ENCODE assay signal across 1 cellular context in the genomic region with DNA sequence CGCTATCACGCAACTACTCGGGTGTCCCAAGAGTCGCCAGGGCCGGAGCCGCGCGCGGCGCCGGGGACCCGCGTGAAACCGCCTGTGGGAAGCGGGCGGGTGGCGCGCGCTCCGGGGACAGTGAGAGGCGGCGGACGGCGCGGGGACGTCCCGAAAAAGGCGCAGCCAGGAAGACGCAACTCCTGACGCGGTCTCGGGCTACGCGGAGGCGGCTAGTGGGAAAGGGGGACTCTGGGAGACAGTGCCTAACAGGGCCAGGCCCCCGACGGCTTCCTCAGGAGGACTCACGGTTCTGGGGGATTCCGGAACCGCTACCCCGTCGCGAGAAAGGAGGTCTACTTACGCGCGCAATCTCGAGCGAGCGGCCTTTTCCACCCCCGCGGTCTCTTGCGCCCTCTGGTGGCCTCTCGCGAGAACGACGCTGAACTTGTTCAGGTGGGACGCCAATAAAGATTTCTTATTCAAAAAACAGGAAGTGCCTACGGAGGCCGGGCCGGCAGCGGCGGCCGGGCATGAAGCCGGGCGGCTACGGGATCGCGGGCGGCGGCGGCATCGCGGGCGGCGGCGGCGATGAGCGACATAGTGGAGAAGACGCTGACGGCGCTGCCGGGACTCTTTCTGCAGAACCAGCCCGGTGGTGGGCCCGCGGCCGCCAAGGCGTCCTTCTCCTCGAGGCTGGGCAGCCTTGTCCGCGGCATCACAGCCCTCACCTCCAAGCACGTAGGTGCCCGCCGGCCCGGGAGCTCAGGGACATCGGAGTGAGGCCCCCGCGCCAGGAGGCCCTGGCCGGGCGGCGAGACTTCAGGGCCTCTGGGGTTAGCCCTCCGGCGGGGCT.
TF ChIP-seq lines count a peak whose summit lies in the region.

A gene (plus strand): TSS at position 475 of the 835 bp plus-strand sequence. CDS start 96 bp downstream, at position 571.

TF ChIP-seq in HepG2, 621 proteins besides CTCF, POLR2A, EP300 and RAD21 (continued from another document and continues in another):
- TF ChIP-seq ZNF225 (CRISPR knock-in tag; IDR thresholded peaks at IDR 0.05) (peak; percentile 27; the same call in 1 of the 2 replicates), PTBP1 (IDR thresholded peaks at IDR 0.05; ENCODE audit: low read depth, low read length, poor library complexity, severe bottlenecking) (no peak), FOXO1 (CRISPR knock-in tag; IDR thresholded peaks at IDR 0.05) (peak; percentile 62), RFX3 (CRISPR knock-in tag; IDR thresholded peaks at IDR 0.05) (no peak), REPIN1 (CRISPR knock-in tag; IDR thresholded peaks at IDR 0.05; ENCODE audit: borderline replicate concordance, low read depth) (peak; percentile 47; the same call in 1 of the 2 replicates), MIXL1 (CRISPR knock-in tag; IDR thresholded peaks at IDR 0.05) (peak; percentile 54; the same call in 1 of the 2 replicates), ATF7 (IDR thresholded peaks at IDR 0.05) (no peak), ATF7 (CRISPR knock-in tag; IDR thresholded peaks at IDR 0.05) (no peak), HMGA1 (CRISPR knock-in tag; conservative IDR thresholded peaks at IDR 0.05) (no peak), SP1 (IDR thresholded peaks at IDR 0.05) (no peak), SP1 (CRISPR knock-in tag; IDR thresholded peaks at IDR 0.05) (peak; percentile 43; the same call in 1 of the 2 replicates), ZNF678 (CRISPR knock-in tag; IDR thresholded peaks at IDR 0.05) (no peak), XBP1 (CRISPR knock-in tag; IDR thresholded peaks at IDR 0.05) (no peak), SP140L (CRISPR knock-in tag; IDR thresholded peaks at IDR 0.05; ENCODE audit: borderline replicate concordance) (no peak), NBN (conservative IDR thresholded peaks at IDR 0.05) (no peak), ZNF207 (IDR thresholded peaks at IDR 0.05; ENCODE audit: borderline replicate concordance) (no peak), HES4 (CRISPR knock-in tag; IDR thresholded peaks at IDR 0.05; ENCODE audit: borderline replicate concordance) (peak; percentile 3; the same call in 1 of the 2 replicates), ZFP36L1 (CRISPR knock-in tag; IDR thresholded peaks at IDR 0.05) (no peak), TBL1XR1 (IDR thresholded peaks at IDR 0.05; ENCODE audit: borderline replicate concordance, low read length, partially characterized antibody) (no peak), ZNF33A (CRISPR knock-in tag; IDR thresholded peaks at IDR 0.05; ENCODE audit: borderline replicate concordance) (no peak), YEATS2 (CRISPR knock-in tag; IDR thresholded peaks at IDR 0.05; ENCODE audit: borderline replicate concordance) (peak; percentile 83; the same call in 1 of the 2 replicates), SNRNP70 (IDR thresholded peaks at IDR 0.05; ENCODE audit: low read depth, low read length) (no peak), ZNF652 (CRISPR knock-in tag; IDR thresholded peaks at IDR 0.05; ENCODE audit: borderline replicate concordance, low read depth) (no peak), JDP2 (CRISPR knock-in tag; IDR thresholded peaks at IDR 0.05; ENCODE audit: borderline replicate concordance) (no peak), ZNF530 (CRISPR knock-in tag; IDR thresholded peaks at IDR 0.05; ENCODE audit: low read depth) (no peak)
- TF ChIP-seq, protein P1, sequence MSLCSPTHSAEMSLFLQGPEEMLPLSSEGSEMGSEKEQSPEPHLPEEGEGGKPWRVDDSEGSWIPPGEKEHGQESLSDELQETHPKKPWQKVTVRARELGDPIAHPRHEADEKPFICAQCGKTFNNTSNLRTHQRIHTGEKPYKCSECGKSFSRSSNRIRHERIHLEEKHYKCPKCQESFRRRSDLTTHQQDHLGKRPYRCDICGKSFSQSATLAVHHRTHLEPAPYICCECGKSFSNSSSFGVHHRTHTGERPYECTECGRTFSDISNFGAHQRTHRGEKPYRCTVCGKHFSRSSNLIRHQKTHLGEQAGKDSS (CRISPR knock-in tag; IDR thresholded peaks at IDR 0.05; ENCODE audit: borderline replicate concordance, low read depth): no peak; the same call in 1 of the 2 replicates
- TF ChIP-seq, protein P2, sequence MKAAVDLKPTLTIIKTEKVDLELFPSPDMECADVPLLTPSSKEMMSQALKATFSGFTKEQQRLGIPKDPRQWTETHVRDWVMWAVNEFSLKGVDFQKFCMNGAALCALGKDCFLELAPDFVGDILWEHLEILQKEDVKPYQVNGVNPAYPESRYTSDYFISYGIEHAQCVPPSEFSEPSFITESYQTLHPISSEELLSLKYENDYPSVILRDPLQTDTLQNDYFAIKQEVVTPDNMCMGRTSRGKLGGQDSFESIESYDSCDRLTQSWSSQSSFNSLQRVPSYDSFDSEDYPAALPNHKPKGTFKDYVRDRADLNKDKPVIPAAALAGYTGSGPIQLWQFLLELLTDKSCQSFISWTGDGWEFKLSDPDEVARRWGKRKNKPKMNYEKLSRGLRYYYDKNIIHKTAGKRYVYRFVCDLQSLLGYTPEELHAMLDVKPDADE (CRISPR knock-in tag; IDR thresholded peaks at IDR 0.05): no peak
- TF ChIP-seq, protein P3, sequence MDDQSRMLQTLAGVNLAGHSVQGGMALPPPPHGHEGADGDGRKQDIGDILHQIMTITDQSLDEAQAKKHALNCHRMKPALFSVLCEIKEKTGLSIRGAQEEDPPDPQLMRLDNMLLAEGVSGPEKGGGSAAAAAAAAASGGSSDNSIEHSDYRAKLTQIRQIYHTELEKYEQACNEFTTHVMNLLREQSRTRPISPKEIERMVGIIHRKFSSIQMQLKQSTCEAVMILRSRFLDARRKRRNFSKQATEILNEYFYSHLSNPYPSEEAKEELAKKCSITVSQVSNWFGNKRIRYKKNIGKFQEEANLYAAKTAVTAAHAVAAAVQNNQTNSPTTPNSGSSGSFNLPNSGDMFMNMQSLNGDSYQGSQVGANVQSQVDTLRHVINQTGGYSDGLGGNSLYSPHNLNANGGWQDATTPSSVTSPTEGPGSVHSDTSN (CRISPR knock-in tag; IDR thresholded peaks at IDR 0.05; ENCODE audit: borderline replicate concordance): no peak
- TF ChIP-seq, protein P4, sequence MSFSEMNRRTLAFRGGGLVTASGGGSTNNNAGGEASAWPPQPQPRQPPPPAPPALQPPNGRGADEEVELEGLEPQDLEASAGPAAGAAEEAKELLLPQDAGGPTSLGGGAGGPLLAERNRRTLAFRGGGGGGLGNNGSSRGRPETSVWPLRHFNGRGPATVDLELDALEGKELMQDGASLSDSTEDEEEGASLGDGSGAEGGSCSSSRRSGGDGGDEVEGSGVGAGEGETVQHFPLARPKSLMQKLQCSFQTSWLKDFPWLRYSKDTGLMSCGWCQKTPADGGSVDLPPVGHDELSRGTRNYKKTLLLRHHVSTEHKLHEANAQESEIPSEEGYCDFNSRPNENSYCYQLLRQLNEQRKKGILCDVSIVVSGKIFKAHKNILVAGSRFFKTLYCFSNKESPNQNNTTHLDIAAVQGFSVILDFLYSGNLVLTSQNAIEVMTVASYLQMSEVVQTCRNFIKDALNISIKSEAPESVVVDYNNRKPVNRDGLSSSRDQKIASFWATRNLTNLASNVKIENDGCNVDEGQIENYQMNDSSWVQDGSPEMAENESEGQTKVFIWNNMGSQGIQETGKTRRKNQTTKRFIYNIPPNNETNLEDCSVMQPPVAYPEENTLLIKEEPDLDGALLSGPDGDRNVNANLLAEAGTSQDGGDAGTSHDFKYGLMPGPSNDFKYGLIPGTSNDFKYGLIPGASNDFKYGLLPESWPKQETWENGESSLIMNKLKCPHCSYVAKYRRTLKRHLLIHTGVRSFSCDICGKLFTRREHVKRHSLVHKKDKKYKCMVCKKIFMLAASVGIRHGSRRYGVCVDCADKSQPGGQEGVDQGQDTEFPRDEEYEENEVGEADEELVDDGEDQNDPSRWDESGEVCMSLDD (CRISPR knock-in tag; IDR thresholded peaks at IDR 0.05; ENCODE audit: borderline replicate concordance): peak; percentile 51; the same call in 1 of the 2 replicates
- TF ChIP-seq, protein P5, sequence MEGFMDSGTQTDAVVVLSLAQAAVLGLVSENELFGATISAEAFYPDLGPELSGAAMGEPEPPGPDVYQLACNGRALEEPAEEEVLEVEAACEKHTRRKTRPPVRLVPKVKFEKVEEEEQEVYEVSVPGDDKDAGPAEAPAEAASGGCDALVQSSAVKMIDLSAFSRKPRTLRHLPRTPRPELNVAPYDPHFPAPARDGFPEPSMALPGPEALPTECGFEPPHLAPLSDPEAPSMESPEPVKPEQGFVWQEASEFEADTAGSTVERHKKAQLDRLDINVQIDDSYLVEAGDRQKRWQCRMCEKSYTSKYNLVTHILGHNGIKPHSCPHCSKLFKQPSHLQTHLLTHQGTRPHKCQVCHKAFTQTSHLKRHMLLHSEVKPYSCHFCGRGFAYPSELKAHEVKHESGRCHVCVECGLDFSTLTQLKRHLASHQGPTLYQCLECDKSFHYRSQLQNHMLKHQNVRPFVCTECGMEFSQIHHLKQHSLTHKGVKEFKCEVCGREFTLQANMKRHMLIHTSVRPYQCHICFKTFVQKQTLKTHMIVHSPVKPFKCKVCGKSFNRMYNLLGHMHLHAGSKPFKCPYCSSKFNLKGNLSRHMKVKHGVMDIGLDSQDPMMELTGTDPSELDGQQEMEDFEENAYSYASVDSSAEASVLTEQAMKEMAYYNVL (CRISPR knock-in tag; IDR thresholded peaks at IDR 0.05; ENCODE audit: borderline replicate concordance): no peak
- TF ChIP-seq, protein P6, sequence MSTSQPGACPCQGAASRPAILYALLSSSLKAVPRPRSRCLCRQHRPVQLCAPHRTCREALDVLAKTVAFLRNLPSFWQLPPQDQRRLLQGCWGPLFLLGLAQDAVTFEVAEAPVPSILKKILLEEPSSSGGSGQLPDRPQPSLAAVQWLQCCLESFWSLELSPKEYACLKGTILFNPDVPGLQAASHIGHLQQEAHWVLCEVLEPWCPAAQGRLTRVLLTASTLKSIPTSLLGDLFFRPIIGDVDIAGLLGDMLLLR (CRISPR knock-in tag; IDR thresholded peaks at IDR 0.05): 0 out of 2 replicates have a peak, but pooled peaks have one; percentile 14
- TF ChIP-seq, protein P7, sequence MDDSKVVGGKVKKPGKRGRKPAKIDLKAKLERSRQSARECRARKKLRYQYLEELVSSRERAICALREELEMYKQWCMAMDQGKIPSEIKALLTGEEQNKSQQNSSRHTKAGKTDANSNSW (CRISPR knock-in tag; IDR thresholded peaks at IDR 0.05; ENCODE audit: borderline replicate concordance): no peak; the same call in 1 of the 2 replicates
- TF ChIP-seq, protein P8, sequence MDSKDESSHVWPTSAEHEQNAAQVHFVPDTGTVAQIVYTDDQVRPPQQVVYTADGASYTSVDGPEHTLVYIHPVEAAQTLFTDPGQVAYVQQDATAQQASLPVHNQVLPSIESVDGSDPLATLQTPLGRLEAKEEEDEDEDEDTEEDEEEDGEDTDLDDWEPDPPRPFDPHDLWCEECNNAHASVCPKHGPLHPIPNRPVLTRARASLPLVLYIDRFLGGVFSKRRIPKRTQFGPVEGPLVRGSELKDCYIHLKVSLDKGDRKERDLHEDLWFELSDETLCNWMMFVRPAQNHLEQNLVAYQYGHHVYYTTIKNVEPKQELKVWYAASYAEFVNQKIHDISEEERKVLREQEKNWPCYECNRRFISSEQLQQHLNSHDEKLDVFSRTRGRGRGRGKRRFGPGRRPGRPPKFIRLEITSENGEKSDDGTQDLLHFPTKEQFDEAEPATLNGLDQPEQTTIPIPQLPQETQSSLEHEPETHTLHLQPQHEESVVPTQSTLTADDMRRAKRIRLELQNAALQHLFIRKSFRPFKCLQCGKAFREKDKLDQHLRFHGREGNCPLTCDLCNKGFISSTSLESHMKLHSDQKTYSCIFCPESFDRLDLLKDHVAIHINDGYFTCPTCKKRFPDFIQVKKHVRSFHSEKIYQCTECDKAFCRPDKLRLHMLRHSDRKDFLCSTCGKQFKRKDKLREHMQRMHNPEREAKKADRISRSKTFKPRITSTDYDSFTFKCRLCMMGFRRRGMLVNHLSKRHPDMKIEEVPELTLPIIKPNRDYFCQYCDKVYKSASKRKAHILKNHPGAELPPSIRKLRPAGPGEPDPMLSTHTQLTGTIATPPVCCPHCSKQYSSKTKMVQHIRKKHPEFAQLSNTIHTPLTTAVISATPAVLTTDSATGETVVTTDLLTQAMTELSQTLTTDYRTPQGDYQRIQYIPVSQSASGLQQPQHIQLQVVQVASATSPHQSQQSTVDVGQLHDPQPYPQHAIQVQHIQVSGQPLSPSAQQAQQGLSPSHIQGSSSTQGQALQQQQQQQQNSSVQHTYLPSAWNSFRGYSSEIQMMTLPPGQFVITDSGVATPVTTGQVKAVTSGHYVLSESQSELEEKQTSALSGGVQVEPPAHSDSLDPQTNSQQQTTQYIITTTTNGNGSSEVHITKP (CRISPR knock-in tag; IDR thresholded peaks at IDR 0.05; ENCODE audit: low read depth): no peak
- TF ChIP-seq, protein P9, sequence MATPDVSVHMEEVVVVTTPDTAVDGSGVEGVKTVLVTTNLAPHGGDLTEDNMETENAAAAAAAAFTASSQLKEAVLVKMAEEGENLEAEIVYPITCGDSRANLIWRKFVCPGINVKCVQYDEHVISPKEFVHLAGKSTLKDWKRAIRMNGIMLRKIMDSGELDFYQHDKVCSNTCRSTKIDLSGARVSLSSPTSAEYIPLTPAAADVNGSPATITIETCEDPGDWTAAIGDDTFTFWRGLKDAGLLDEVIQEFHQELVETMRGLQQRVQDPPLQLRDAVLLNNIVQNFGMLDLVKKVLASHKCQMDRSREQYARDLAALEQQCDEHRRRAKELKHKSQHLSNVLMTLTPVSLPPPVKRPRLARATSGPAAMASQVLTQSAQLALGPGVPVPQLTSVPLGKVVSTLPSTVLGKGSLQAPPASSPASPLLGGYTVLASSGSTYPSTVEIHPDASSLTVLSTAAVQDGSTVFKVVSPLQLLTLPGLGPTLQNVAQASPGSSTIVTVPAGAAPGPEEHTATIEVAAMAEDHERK (CRISPR knock-in tag; IDR thresholded peaks at IDR 0.05; ENCODE audit: low read depth): no peak; the same call in 1 of the 2 replicates
- TF ChIP-seq, protein P10, sequence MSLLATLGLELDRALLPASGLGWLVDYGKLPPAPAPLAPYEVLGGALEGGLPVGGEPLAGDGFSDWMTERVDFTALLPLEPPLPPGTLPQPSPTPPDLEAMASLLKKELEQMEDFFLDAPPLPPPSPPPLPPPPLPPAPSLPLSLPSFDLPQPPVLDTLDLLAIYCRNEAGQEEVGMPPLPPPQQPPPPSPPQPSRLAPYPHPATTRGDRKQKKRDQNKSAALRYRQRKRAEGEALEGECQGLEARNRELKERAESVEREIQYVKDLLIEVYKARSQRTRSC (CRISPR knock-in tag; IDR thresholded peaks at IDR 0.05; ENCODE audit: low read depth): no peak
- TF ChIP-seq, protein P11, sequence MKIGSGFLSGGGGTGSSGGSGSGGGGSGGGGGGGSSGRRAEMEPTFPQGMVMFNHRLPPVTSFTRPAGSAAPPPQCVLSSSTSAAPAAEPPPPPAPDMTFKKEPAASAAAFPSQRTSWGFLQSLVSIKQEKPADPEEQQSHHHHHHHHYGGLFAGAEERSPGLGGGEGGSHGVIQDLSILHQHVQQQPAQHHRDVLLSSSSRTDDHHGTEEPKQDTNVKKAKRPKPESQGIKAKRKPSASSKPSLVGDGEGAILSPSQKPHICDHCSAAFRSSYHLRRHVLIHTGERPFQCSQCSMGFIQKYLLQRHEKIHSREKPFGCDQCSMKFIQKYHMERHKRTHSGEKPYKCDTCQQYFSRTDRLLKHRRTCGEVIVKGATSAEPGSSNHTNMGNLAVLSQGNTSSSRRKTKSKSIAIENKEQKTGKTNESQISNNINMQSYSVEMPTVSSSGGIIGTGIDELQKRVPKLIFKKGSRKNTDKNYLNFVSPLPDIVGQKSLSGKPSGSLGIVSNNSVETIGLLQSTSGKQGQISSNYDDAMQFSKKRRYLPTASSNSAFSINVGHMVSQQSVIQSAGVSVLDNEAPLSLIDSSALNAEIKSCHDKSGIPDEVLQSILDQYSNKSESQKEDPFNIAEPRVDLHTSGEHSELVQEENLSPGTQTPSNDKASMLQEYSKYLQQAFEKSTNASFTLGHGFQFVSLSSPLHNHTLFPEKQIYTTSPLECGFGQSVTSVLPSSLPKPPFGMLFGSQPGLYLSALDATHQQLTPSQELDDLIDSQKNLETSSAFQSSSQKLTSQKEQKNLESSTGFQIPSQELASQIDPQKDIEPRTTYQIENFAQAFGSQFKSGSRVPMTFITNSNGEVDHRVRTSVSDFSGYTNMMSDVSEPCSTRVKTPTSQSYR (CRISPR knock-in tag; IDR thresholded peaks at IDR 0.05; ENCODE audit: borderline replicate concordance): 0 out of 2 replicates have a peak, but pooled peaks have one; percentile 34
